ENCODE assay signal across 22 cellular contexts in genomic region chr15:50012790-50013189, GRCh38.
A peak's percentile ranks its signal among the peaks of the same experiment; 100 is the strongest.
DNase-seq lines count a peak whose midpoint lies in the region; ATAC-seq, FAIRE-seq and TF ChIP-seq lines count a peak whose summit lies in the region.
"Had no signal": no experiment of that assay in that cellular context is flagged by ENCODE, and none has a peak within 500 bp of the region (broad histone marks: within the 10 kb centered on the region; RNA-seq: fewer than 3 reads in every experiment).

No MANE protein-coding gene starts in this region.

- POLR2A ChIA-PET in HepG2 (lab: Yijun Ruan, JAX) (no interaction called here), K562 (lab: Yijun Ruan, JAX) (no interaction called here)

- CTCF ChIA-PET in HepG2 (lab: Yijun Ruan, JAX; ENCODE audit: low intra/inter-chr PET ratio, low total read pairs) = no interaction called here
- CTCF ChIA-PET in K562 (lab: Yijun Ruan, JAX; ENCODE audit: low intra/inter-chr PET ratio) = no interaction called here

- ATAC-seq in HepG2 (no peak), right lobe of liver (no peak), K562 (no peak), GM21717 (IDR thresholded peaks at IDR 0.05; ENCODE audit: unreplicated experiment) (no peak)
- no peak for ATAC-seq in activated CD4-positive, CD25-positive, alpha-beta regulatory T cell treated with anti-CD3 and anti-CD28 coated beads, Interleukin-2, amount 50 U/mL, for 24 hours

- H4K20me1 ChIP-seq in HepG2 (ENCODE audit: insufficient read depth, low read length) (no peaks in the 10 kb centered on the region), K562 (replicated peaks; ENCODE audit: control insufficient read depth, insufficient read depth, low read length) (no peaks in the 10 kb centered on the region)
- H4K20me1 ChIP-seq: BLaER1 had no signal

- no peaks in the 10 kb centered on the region for H3K36me3 ChIP-seq in HepG2 (replicated peaks in 1 of 2; ENCODE audit: control insufficient read depth in 1 of 2, insufficient read depth in 2 of 2, low read length in 2 of 2)
- H3K36me3 ChIP-seq in right lobe of liver = no peaks in the 10 kb centered on the region
- H3K36me3 ChIP-seq in K562 (ENCODE audit: control insufficient read depth, insufficient read depth, low read length) = no peaks in the 10 kb centered on the region
- H3K36me3 ChIP-seq in neutrophil = peaks cover 30% of the 10 kb centered on the region
- H3K36me3 ChIP-seq: BE2C, BLaER1 had no signal

- TF ChIP-seq POLR2A in HepG2 (IDR thresholded peaks at IDR 0.05; ENCODE audit: insufficient read depth in 1 of 2, low read depth in 2 of 2, low read length in 2 of 2) = no peak
- TF ChIP-seq POLR2A in right lobe of liver (IDR thresholded peaks at IDR 0.05) = no peak
- TF ChIP-seq POLR2A in K562 (conservative IDR thresholded peaks at IDR 0.05) = no peak

- no peak overlapping the region for H2AFZ ChIP-seq in HepG2 (ENCODE audit: low read length)
- no peak overlapping the region for H2AFZ ChIP-seq in K562 (ENCODE audit: low read depth, low read length)

- BruUV-seq in HepG2 (replicated peaks; lab: Mats Ljungman, UMichigan) (no TSS peak), K562 (replicated peaks; lab: Mats Ljungman, UMichigan) (no TSS peak)

- TF ChIP-seq RAD21 in HepG2 (CRISPR knock-in tag; IDR thresholded peaks at IDR 0.05) (no peak), K562 (CRISPR knock-in tag; conservative IDR thresholded peaks at IDR 0.05 in 1 of 2, IDR thresholded peaks at IDR 0.05 in 1 of 2) (no peak)

- no peak overlapping the region for H3K9ac ChIP-seq in HepG2 (ENCODE audit: insufficient read depth, low read depth, low read length)
- no peak overlapping the region for H3K9ac ChIP-seq in K562 (ENCODE audit: insufficient read depth in 1 of 2, low read depth in 2 of 2, low read length in 2 of 2)
- H3K9ac ChIP-seq: BLaER1 had no signal

- H3K4me1 ChIP-seq in HepG2 (ENCODE audit: insufficient read depth, low read length) = 0 out of 2 replicates have a peak, but pooled peaks cover 5% of the 10 kb centered on the region
- H3K4me1 ChIP-seq in right lobe of liver = peaks cover 0 to 12% (median 0%) of the 10 kb centered on the region in 4 donors
- no peaks in the 10 kb centered on the region for H3K4me1 ChIP-seq in K562 (replicated peaks in 1 of 2; ENCODE audit: control insufficient read depth in 2 of 2, insufficient read depth in 2 of 2, low read length in 2 of 2)
- H3K4me1 ChIP-seq in neutrophil (ENCODE audit: control insufficient read depth in 1 of 2, insufficient read depth in 1 of 2, low read depth in 1 of 2, low read length in 1 of 2) = no peaks in the 10 kb centered on the region
- H3K4me1 ChIP-seq: BE2C, BLaER1, Caco-2 had no signal

- FAIRE-seq in HepG2 (lab: Jason Lieb, UNC) (no peak), K562 (lab: Jason Lieb, UNC) (no peak)
- FAIRE-seq: D721Med, G401.6, GM12891, GM19239 had no signal

- no peak for DNase-seq in HepG2 (ENCODE audit: low spot score)
- no peak for DNase-seq in right lobe of liver
- DNase-seq in K562 (ENCODE audit: extremely low read depth in 1 of 4, low spot score in 3 of 4) = no peak
- DNase-seq: ACHN; BE2C; C1 segment of cervical spinal cord; Caco-2; Calu3; CD4-positive, alpha-beta memory T cell; CD4-positive, CD25-positive, alpha-beta regulatory T cell; CD8-positive, alpha-beta memory T cell; DMS79 treated with DMSO at 0.1 percent for 48 hours; GF-D8 had no signal

- in situ Hi-C loops in HepG2 (cut with HindIII; ENCODE audit: extremely low pct_ligation_motif_present, low pct_unique_long_range_greater_than_20kb) (loop anchor here (25.0 kb wide), 1 partner anchor 775 kb away; no protein-coding TSS in a partner anchor), K562 (cut with MboI) (no loop called here)

- H3K27me3 ChIP-seq in HepG2 (ENCODE audit: control insufficient read depth in 1 of 2, insufficient read depth in 2 of 2, low read length in 2 of 2) (no peaks in the 10 kb centered on the region), right lobe of liver (no peaks in the 10 kb centered on the region), K562 (ENCODE audit: control insufficient read depth in 2 of 2, insufficient read depth in 2 of 2, low read length in 2 of 2) (no peaks in the 10 kb centered on the region; a peak in 1 of 5 replicates), neutrophil (no peaks in the 10 kb centered on the region)
- H3K27me3 ChIP-seq: BLaER1 had no signal

- no peaks in the 10 kb centered on the region for H3K9me1 ChIP-seq in K562 (ENCODE audit: control insufficient read depth, insufficient read depth, low read length)

- no peak overlapping the region for H3K4me2 ChIP-seq in HepG2 (ENCODE audit: low read depth, low read length)
- H3K4me2 ChIP-seq in K562 (ENCODE audit: insufficient read depth, low read length) = no peak overlapping the region
- H3K4me2 ChIP-seq: BLaER1 had no signal

- H3K27ac ChIP-seq in HepG2 (ENCODE audit: extremely low read length, insufficient read depth, low read length) = no peak overlapping the region
- H3K27ac ChIP-seq in right lobe of liver = no peak overlapping the region
- H3K27ac ChIP-seq in K562 (ENCODE audit: extremely low read depth, low read depth, low read length) = no peak overlapping the region
- H3K27ac ChIP-seq in neutrophil = peak overlapping the region; percentile 41
- H3K27ac ChIP-seq: 22Rv1, BLaER1 had no signal

- TF ChIP-seq EP300 in HepG2 (IDR thresholded peaks at IDR 0.05; ENCODE audit: low read depth in 2 of 2, low read length in 2 of 2) (no peak), HepG2 (CRISPR knock-in tag; IDR thresholded peaks at IDR 0.05; ENCODE audit: borderline replicate concordance) (no peak), K562 (IDR thresholded peaks at IDR 0.05; ENCODE audit: low read length) (no peak)

- intact Hi-C loops in HepG2 (cut with micrococcal nuclease; ENCODE audit: unreplicated experiment) = no loop called here
- intact Hi-C loops in right lobe of liver (cut with DNase I) = no loop called here
- intact Hi-C loops in K562 (cut with micrococcal nuclease) = no loop called here

- no peaks in the 10 kb centered on the region for H3K9me3 ChIP-seq in HepG2 (ENCODE audit: low read length)
- H3K9me3 ChIP-seq in right lobe of liver = no peaks in the 10 kb centered on the region
- no peaks in the 10 kb centered on the region for H3K9me3 ChIP-seq in K562 (replicated peaks; ENCODE audit: control insufficient read depth, insufficient read depth, low read depth, low read length)
- H3K9me3 ChIP-seq in neutrophil = no peaks in the 10 kb centered on the region
- H3K9me3 ChIP-seq: BE2C, BLaER1, Caco-2 had no signal

- TF ChIP-seq CTCF in HepG2 (CRISPR knock-in tag; IDR thresholded peaks at IDR 0.05) (no peak), right lobe of liver (IDR thresholded peaks at IDR 0.05) (no peak), K562 (IDR thresholded peaks at IDR 0.05 in 2 of 3, conservative IDR thresholded peaks at IDR 0.05 in 1 of 3; ENCODE audit: insufficient read depth in 2 of 3, low read depth in 1 of 3, low read length in 3 of 3) (no peak), neutrophil (IDR thresholded peaks at IDR 0.05) (no peak)

- H3K79me2 ChIP-seq in HepG2 (ENCODE audit: insufficient read depth, low read length) (no peaks in the 10 kb centered on the region), K562 (ENCODE audit: control insufficient read depth, insufficient read depth, low read length) (no peaks in the 10 kb centered on the region)

- H3K4me3 ChIP-seq in HepG2 (replicated peaks in 1 of 3; ENCODE audit: insufficient read depth in 1 of 3, low read depth in 2 of 3, low read length in 3 of 3) = no peak overlapping the region
- H3K4me3 ChIP-seq in right lobe of liver = no peak overlapping the region
- H3K4me3 ChIP-seq in K562 = no peak overlapping the region
- no peak overlapping the region for H3K4me3 ChIP-seq in neutrophil (ENCODE audit: low read depth in 1 of 2, low read length in 1 of 2)
- H3K4me3 ChIP-seq: BLaER1 had no signal

TF ChIP-seq in HepG2, 621 proteins besides CTCF, POLR2A, EP300 and RAD21:
- TF ChIP-seq CENPT (CRISPR knock-in tag; IDR thresholded peaks at IDR 0.05; ENCODE audit: low read depth) (no peak), IKZF4 (CRISPR knock-in tag; IDR thresholded peaks at IDR 0.05; ENCODE audit: borderline replicate concordance, low read depth, not compliant biosample characterization) (no peak), MAFK (conservative IDR thresholded peaks at IDR 0.05 in 1 of 2, IDR thresholded peaks at IDR 0.05 in 1 of 2; ENCODE audit: low read length in 2 of 2) (peak; percentile 92 to 97), MAFF (IDR thresholded peaks at IDR 0.05; ENCODE audit: low read depth, low read length) (peak; percentile 93)

TF ChIP-seq in K562, 482 proteins besides CTCF, POLR2A, EP300 and RAD21 (continues in another document):
- TF ChIP-seq ZBED1 (IDR thresholded peaks at IDR 0.05) (no peak), E4F1 (CRISPR knock-in tag; IDR thresholded peaks at IDR 0.05; ENCODE audit: borderline replicate concordance) (no peak), MAFG (tag; conservative IDR thresholded peaks at IDR 0.05) (peak; percentile 88), BACH1 (tag; IDR thresholded peaks at IDR 0.05) (no peak), GABPA (tag; conservative IDR thresholded peaks at IDR 0.05; ENCODE audit: low read depth) (no peak), SUPT5H (IDR thresholded peaks at IDR 0.05) (no peak), MAFK (IDR thresholded peaks at IDR 0.05; ENCODE audit: low read length) (peak; percentile 90), MAFF (IDR thresholded peaks at IDR 0.05; ENCODE audit: low read length) (peak; percentile 92), ZNF316 (IDR thresholded peaks at IDR 0.05) (peak; percentile 93)

Comparison
In these comparisons a context has a peak if more than half of its experiments do, and no peak if none do; other contexts are left out.
1. Of the 241 proteins assayed by ChIP-seq in both HepG2 and K562: peak only in HepG2: none; only in K562: MAFG; in both: MAFF and MAFK; in neither: 238.